12 cellular contexts compared by ENCODE assay signal in genomic region chr16:75062135-75062943, GRCh38. TPM values are rescaled to one million over a fixed set of nuclear protein-coding genes. Genes with fewer than 3 reads are reported as not detected.
DNase-seq lines count a peak whose midpoint lies in the region; ATAC-seq and TF ChIP-seq lines count a peak whose summit lies in the region.
"Had no signal": no experiment of that assay in that cellular context is flagged by ENCODE, and none has a peak within 500 bp of the region (broad histone marks: within the 10 kb centered on the region; RNA-seq: fewer than 3 reads in every experiment).

No MANE protein-coding gene starts in this region.

- TF ChIP-seq EP300 in gastroesophageal sphincter (IDR thresholded peaks at IDR 0.05) (no peak), ovary (IDR thresholded peaks at IDR 0.05) (no peak)

- no peak overlapping the region for H3K4me3 ChIP-seq in CD4-positive, alpha-beta memory T cell (ENCODE audit: low read length in 2 of 2)
- H3K4me3 ChIP-seq in gastroesophageal sphincter (peak overlapping the region in 1 of 2 donors; percentile 8), ovary (no peak overlapping the region)

- DNase-seq in CD4-positive, alpha-beta memory T cell = no peak
- DNase-seq in T-helper 17 cell = no peak
- DNase-seq in ovary = peak; percentile 36 to 55 (median 42)
- no peak for DNase-seq in cortex of kidney (lab: John Stamatoyannopoulos, UW)
- DNase-seq in NCI-H446 treated with DMSO at 0.1 percent for 48 hours (lab: John Stamatoyannopoulos, UW) = no peak
- DNase-seq in RWPE1 (ENCODE audit: low spot score) = no peak
- DNase-seq in NCI-H748 treated with DMSO at 0.1 percent for 48 hours (lab: John Stamatoyannopoulos, UW) = no peak
- DNase-seq: activated T-cell treated with anti-CD3 and anti-CD28 coated beads, Interleukin-2, amount 50 U/mL, for 4 hours; cerebellar nuclear complex; T1000 had no signal

- H3K4me3 Mint-ChIP-seq in CD4-positive, alpha-beta memory T cell = peak overlapping the region in 4 of 8 donors; percentile 15 to 31 (median 20)
- H3K4me3 Mint-ChIP-seq in T-helper 17 cell = peak overlapping the region; percentile 41
- H3K4me3 Mint-ChIP-seq: activated T-cell treated with anti-CD3 and anti-CD28 coated beads, Interleukin-2, amount 50 U/mL, for 4 hours; stimulated activated memory B cell treated with anti-CD40 and anti-IgM and Interleukin-4, amounts not matched to agents 10 μg/mL and 1 μg/mL and 100 μg/mL, for 72 hours had no signal

- no peaks in the 10 kb centered on the region for H3K36me3 Mint-ChIP-seq in CD4-positive, alpha-beta memory T cell
- no peaks in the 10 kb centered on the region for H3K36me3 Mint-ChIP-seq in T-helper 17 cell (ENCODE audit: low read depth)
- H3K36me3 Mint-ChIP-seq: stimulated activated memory B cell treated with anti-CD40 and anti-IgM and Interleukin-4, amounts not matched to agents 10 μg/mL and 1 μg/mL and 100 μg/mL, for 72 hours had no signal

- intact Hi-C loops in CD4-positive, alpha-beta memory T cell (cut with micrococcal nuclease) = loop anchor here (5.0 kb wide), 1 partner anchor 50 kb away; no protein-coding TSS in a partner anchor
- intact Hi-C loops in ovary (cut with DNase I) = no loop called here

- H3K27me3 Mint-ChIP-seq in CD4-positive, alpha-beta memory T cell = no peaks in the 10 kb centered on the region
- no peaks in the 10 kb centered on the region for H3K27me3 Mint-ChIP-seq in T-helper 17 cell

- CTCF ChIA-PET in CD4-positive, alpha-beta memory T cell (lab: Charles Lee; ENCODE audit: partially characterized antibody) = interaction anchor here (0.7 to 5.2 kb wide), 8 partner anchors 9 to 199 kb away, joined by 3 to 31 read pairs (median 4); partner anchors contain the start of gene WDR59
- CTCF ChIA-PET in RWPE1 (lab: Yijun Ruan, JAX) = interaction anchor here (0.6 to 1.4 kb wide), 4 partner anchors 26 to 292 kb away, joined by 3 read pairs; no protein-coding TSS in a partner anchor

- TF ChIP-seq CTCF in gastroesophageal sphincter (IDR thresholded peaks at IDR 0.05) = no peak
- TF ChIP-seq CTCF in ovary (IDR thresholded peaks at IDR 0.05) = no peak
- no peak for TF ChIP-seq CTCF in RWPE1 (conservative IDR thresholded peaks at IDR 0.05; ENCODE audit: low read depth)

- no peaks in the 10 kb centered on the region for H3K9me3 ChIP-seq in CD4-positive, alpha-beta memory T cell (ENCODE audit: control insufficient read depth in 1 of 2, low read length in 2 of 2)
- H3K9me3 ChIP-seq in T-helper 17 cell (ENCODE audit: control insufficient read depth, low read length, poor library complexity, severe bottlenecking) (no peaks in the 10 kb centered on the region), gastroesophageal sphincter (no peaks in the 10 kb centered on the region), ovary (no peaks in the 10 kb centered on the region)

- TF ChIP-seq POLR2A in gastroesophageal sphincter (IDR thresholded peaks at IDR 0.05) (no peak), ovary (IDR thresholded peaks at IDR 0.05) (no peak)

- WGBS in gastroesophageal sphincter (ENCODE audit: low coverage in 1 of 2), 2 donors = 23 to 35% methylated on average over 8 to 15 of the region's 22 CpGs
- WGBS in ovary, 3 donors = 55 to 60% (median 55%) methylated on average over 22 of the region's 22 CpGs

- no peaks in the 10 kb centered on the region for H3K9me3 Mint-ChIP-seq in CD4-positive, alpha-beta memory T cell
- H3K9me3 Mint-ChIP-seq: activated T-cell treated with anti-CD3 and anti-CD28 coated beads, Interleukin-2, amount 50 U/mL, for 4 hours; stimulated activated memory B cell treated with anti-CD40 and anti-IgM and Interleukin-4, amounts not matched to agents 10 μg/mL and 1 μg/mL and 100 μg/mL, for 72 hours had no signal

- H3K27ac ChIP-seq in CD4-positive, alpha-beta memory T cell (ENCODE audit: low read depth, low read length) = no peak overlapping the region
- H3K27ac ChIP-seq in gastroesophageal sphincter = peak overlapping the region; percentile 59 to 78 (median 76)
- H3K27ac ChIP-seq in ovary = peak overlapping the region in 1 of 2 donors; percentile 29
- no peak overlapping the region for H3K27ac ChIP-seq in RWPE1

- no peaks in the 10 kb centered on the region for H3K27me3 ChIP-seq in CD4-positive, alpha-beta memory T cell (ENCODE audit: insufficient read depth, low read length)
- no peaks in the 10 kb centered on the region for H3K27me3 ChIP-seq in gastroesophageal sphincter
- H3K27me3 ChIP-seq in ovary = no peaks in the 10 kb centered on the region

- H3K4me1 ChIP-seq in CD4-positive, alpha-beta memory T cell (ENCODE audit: insufficient read depth, low read length) = peaks cover 33% of the 10 kb centered on the region
- H3K4me1 ChIP-seq in gastroesophageal sphincter (peaks cover 0 to 63% (median 14%) of the 10 kb centered on the region in 3 donors), ovary (ENCODE audit: insufficient read depth) (peaks cover 22% of the 10 kb centered on the region)

- ATAC-seq in T-helper 17 cell (peak; percentile 12), gastroesophageal sphincter (peak; percentile 54)
- ATAC-seq: activated T-cell treated with anti-CD3 and anti-CD28 coated beads, Interleukin-2, amount 50 U/mL, for 4 hours; stimulated activated memory B cell treated with anti-CD40 and anti-IgM and Interleukin-4, amounts not matched to agents 10 μg/mL and 1 μg/mL and 100 μg/mL, for 72 hours had no signal

- POLR2A ChIA-PET in CD4-positive, alpha-beta memory T cell (lab: Charles Lee; ENCODE audit: partially characterized antibody) = interaction anchor here (0.6 to 1.6 kb wide), 2 partner anchors 9 to 37 kb away, joined by 3 to 4 read pairs; no protein-coding TSS in a partner anchor
- POLR2A ChIA-PET in RWPE1 (lab: Yijun Ruan, JAX; ENCODE audit: low non-redundant PET) = no interaction called here

- no peaks in the 10 kb centered on the region for H3K36me3 ChIP-seq in CD4-positive, alpha-beta memory T cell (ENCODE audit: insufficient read depth, low read length)
- no peaks in the 10 kb centered on the region for H3K36me3 ChIP-seq in gastroesophageal sphincter
- H3K36me3 ChIP-seq in ovary = no peaks in the 10 kb centered on the region

- H3K27ac Mint-ChIP-seq in CD4-positive, alpha-beta memory T cell = peak overlapping the region; percentile 57 to 88 (median 78)
- H3K27ac Mint-ChIP-seq in T-helper 17 cell = peak overlapping the region; percentile 85
- H3K27ac Mint-ChIP-seq: stimulated activated memory B cell treated with anti-CD40 and anti-IgM and Interleukin-4, amounts not matched to agents 10 μg/mL and 1 μg/mL and 100 μg/mL, for 72 hours had no signal

- H3K4me1 Mint-ChIP-seq in CD4-positive, alpha-beta memory T cell = peaks cover 17 to 34% (median 25%) of the 10 kb centered on the region in 4 donors
- peaks cover 22% of the 10 kb centered on the region for H3K4me1 Mint-ChIP-seq in T-helper 17 cell
- H3K4me1 Mint-ChIP-seq: stimulated activated memory B cell treated with anti-CD40 and anti-IgM and Interleukin-4, amounts not matched to agents 10 μg/mL and 1 μg/mL and 100 μg/mL, for 72 hours had no signal

RNA-seq across cellular contexts. Expression of gene LDHD, which starts 54.2 kb away (rescaled TPM):
- total RNA-seq in CD4-positive, alpha-beta memory T cell = under 1 TPM; 0.17 to 0.20 TPM
- polyA plus RNA-seq in CD4-positive, alpha-beta memory T cell = under 1 TPM in 1 of 2 donors, not detected in 1; 0.09 TPM
- total RNA-seq in T-helper 17 cell = under 1 TPM in 1 of 2 donors, not detected in 1; 0.62 TPM
- 10 to 100 TPM in 2 of 4 donors, 1 to 10 TPM in 2; 5.1 to 12.8 (median 8.6) TPM for total RNA-seq in gastroesophageal sphincter
- 10 to 100 TPM; 11.5 to 25.4 (median 20.7) TPM for total RNA-seq in ovary
- 10 to 100 TPM in 1 of 2 donors, 1 to 10 TPM in 1; 2.1 to 21.7 TPM for polyA plus RNA-seq in ovary

Comparison
In these comparisons a context has a peak if more than half of its experiments do, and no peak if none do; other contexts are left out.
1. DNase-seq: peak in ovary (5 of 5); none in CD4-positive, alpha-beta memory T cell (0 of 5), T-helper 17 cell (0 of 3), cortex of kidney (single experiment), NCI-H446 treated with DMSO at 0.1 percent for 48 hours (single experiment), RWPE1 (single experiment) and NCI-H748 treated with DMSO at 0.1 percent for 48 hours (single experiment).
2. H3K27ac ChIP-seq: peak in gastroesophageal sphincter (4 of 4); none in CD4-positive, alpha-beta memory T cell (single experiment) and RWPE1 (single experiment).